1 cellular context compared by ENCODE assay signal in the genomic region with DNA sequence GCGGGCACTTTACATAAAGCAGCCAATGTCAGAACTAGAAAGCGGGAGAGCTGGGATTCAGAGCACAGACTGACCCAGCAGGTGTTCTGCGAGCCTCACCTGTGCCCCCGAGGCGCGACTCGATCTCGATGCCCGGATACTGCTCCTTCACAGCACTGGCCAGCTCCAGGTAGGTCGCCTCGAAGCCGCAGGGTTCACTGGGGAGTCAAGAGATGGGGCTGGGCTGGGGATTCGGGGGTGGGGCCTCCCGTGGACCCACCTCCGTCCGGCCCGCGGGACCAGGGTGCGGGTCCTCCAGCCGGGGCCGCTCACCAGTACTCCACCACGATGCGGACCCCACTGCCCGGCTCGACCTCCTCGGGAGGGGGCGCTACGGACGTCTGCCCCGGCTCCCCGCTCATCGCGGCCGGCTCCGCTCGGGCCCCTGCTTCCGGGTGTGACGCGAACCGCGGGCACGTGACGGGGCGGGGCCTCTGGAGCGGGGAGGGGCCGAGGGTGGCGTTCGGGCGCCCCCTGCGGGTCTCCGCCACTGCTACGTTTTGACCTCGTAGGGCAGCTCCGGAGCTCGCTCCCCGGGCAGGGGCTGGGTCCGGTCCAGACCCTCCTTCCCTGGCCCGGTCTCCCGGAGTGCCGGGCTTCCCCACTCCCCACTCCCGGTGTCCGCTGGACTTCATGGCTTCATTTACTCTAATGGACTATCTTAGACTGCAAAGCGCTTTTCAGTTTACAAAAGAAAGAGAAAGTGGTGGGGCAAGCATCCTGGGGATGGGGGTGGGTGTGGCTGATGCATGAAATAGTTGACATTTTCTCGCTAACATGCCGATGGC.
A peak's percentile ranks its signal among the peaks of the same experiment; 100 is the strongest.
TF ChIP-seq lines count a peak whose summit lies in the region.

MIEN1 (minus strand) TSS at position 438 of the 827 bp plus-strand sequence; CDS start at position 401, 37 bp downstream.

TF ChIP-seq in HepG2, 621 proteins besides CTCF, POLR2A, EP300 and RAD21 (continued from another document and continues in another):
- peak; percentile 59; the same call in 1 of the 2 replicates for TF ChIP-seq ZNF281 (CRISPR knock-in tag; IDR thresholded peaks at IDR 0.05; ENCODE audit: borderline replicate concordance)
- peak; percentile 95 for TF ChIP-seq IKZF4 (CRISPR knock-in tag; IDR thresholded peaks at IDR 0.05; ENCODE audit: borderline replicate concordance, low read depth, not compliant biosample characterization)
- no peak for TF ChIP-seq SOX6 (IDR thresholded peaks at IDR 0.05)
- peak; percentile 82 for TF ChIP-seq SOX6 (CRISPR knock-in tag; IDR thresholded peaks at IDR 0.05)
- no peak; the same call in 1 of the 2 replicates for TF ChIP-seq SIX4 (CRISPR knock-in tag; IDR thresholded peaks at IDR 0.05)
- TF ChIP-seq ZNF841 (CRISPR knock-in tag; IDR thresholded peaks at IDR 0.05; ENCODE audit: borderline replicate concordance), result no peak
- peak; percentile 97 for TF ChIP-seq SMAD1 (CRISPR knock-in tag; IDR thresholded peaks at IDR 0.05; ENCODE audit: borderline replicate concordance, low read depth)
- 0 out of 2 replicates have a peak, but pooled peaks have one; percentile 28 for TF ChIP-seq SMAD9 (CRISPR knock-in tag; IDR thresholded peaks at IDR 0.05)
- TF ChIP-seq ZNF83 (CRISPR knock-in tag; IDR thresholded peaks at IDR 0.05; ENCODE audit: borderline replicate concordance), result no peak
- no peak for TF ChIP-seq ZNF30 (CRISPR knock-in tag; IDR thresholded peaks at IDR 0.05)
- TF ChIP-seq CENPX (CRISPR knock-in tag; IDR thresholded peaks at IDR 0.05), result no peak
- TF ChIP-seq POLR2G (IDR thresholded peaks at IDR 0.05; ENCODE audit: low read depth, low read length), result peak; percentile 77
- peak; percentile 94 for TF ChIP-seq ELF4 (CRISPR knock-in tag; IDR thresholded peaks at IDR 0.05; ENCODE audit: borderline replicate concordance)
- no peak for TF ChIP-seq ZFP1 (CRISPR knock-in tag; IDR thresholded peaks at IDR 0.05)
- TF ChIP-seq DNMT3B (CRISPR knock-in tag; conservative IDR thresholded peaks at IDR 0.05), result no peak; the same call in 1 of the 2 replicates
- peak; percentile 75 for TF ChIP-seq ZBTB10 (CRISPR knock-in tag; IDR thresholded peaks at IDR 0.05; ENCODE audit: borderline replicate concordance)
- TF ChIP-seq ARID5B (CRISPR knock-in tag; IDR thresholded peaks at IDR 0.05), result peak; percentile 86
- TF ChIP-seq REPIN1 (CRISPR knock-in tag; IDR thresholded peaks at IDR 0.05; ENCODE audit: borderline replicate concordance, low read depth), result peak; percentile 90
- TF ChIP-seq ZNF629 (CRISPR knock-in tag; conservative IDR thresholded peaks at IDR 0.05), result no peak
- peak; percentile 94 for TF ChIP-seq CBX1 (IDR thresholded peaks at IDR 0.05; ENCODE audit: low read depth)
- TF ChIP-seq MAF1 (CRISPR knock-in tag; IDR thresholded peaks at IDR 0.05; ENCODE audit: borderline replicate concordance), result peak; percentile 83; the same call in 1 of the 2 replicates
- no peak for TF ChIP-seq RFX3 (CRISPR knock-in tag; IDR thresholded peaks at IDR 0.05)
- TF ChIP-seq ZNF768 (CRISPR knock-in tag; IDR thresholded peaks at IDR 0.05), result peak; percentile 83
- no peak for TF ChIP-seq MED8 (CRISPR knock-in tag; IDR thresholded peaks at IDR 0.05; ENCODE audit: insufficient replicate concordance)
- TF ChIP-seq DMAP1 (CRISPR knock-in tag; IDR thresholded peaks at IDR 0.05), result peak; percentile 72; the same call in 1 of the 2 replicates
- TF ChIP-seq ARNTL (CRISPR knock-in tag; IDR thresholded peaks at IDR 0.05), result peak; percentile 99
- peak; percentile 72; the same call in 1 of the 2 replicates for TF ChIP-seq ZNF772 (CRISPR knock-in tag; IDR thresholded peaks at IDR 0.05)
- TF ChIP-seq, protein P1, sequence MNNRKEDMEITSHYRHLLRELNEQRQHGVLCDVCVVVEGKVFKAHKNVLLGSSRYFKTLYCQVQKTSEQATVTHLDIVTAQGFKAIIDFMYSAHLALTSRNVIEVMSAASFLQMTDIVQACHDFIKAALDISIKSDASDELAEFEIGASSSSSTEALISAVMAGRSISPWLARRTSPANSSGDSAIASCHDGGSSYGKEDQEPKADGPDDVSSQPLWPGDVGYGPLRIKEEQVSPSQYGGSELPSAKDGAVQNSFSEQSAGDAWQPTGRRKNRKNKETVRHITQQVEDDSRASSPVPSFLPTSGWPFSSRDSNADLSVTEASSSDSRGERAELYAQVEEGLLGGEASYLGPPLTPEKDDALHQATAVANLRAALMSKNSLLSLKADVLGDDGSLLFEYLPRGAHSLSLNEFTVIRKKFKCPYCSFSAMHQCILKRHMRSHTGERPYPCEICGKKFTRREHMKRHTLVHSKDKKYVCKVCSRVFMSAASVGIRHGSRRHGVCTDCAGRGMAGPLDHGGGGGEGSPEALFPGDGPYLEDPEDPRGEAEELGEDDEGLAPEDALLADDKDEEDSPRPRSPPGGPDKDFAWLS (CRISPR knock-in tag; IDR thresholded peaks at IDR 0.05; ENCODE audit: borderline replicate concordance), result no peak
- peak; percentile 26; the same call in 1 of the 2 replicates for TF ChIP-seq CHD2 (IDR thresholded peaks at IDR 0.05; ENCODE audit: low read depth, low read length)
- peak; percentile 59; the same call in 1 of the 2 replicates for TF ChIP-seq SRY (CRISPR knock-in tag; IDR thresholded peaks at IDR 0.05)
- TF ChIP-seq PLRG1 (conservative IDR thresholded peaks at IDR 0.05), result no peak
- TF ChIP-seq HNRNPK (IDR thresholded peaks at IDR 0.05; ENCODE audit: low read depth, low read length, poor library complexity, severe bottlenecking), result peak; percentile 96
- peak; percentile 95 for TF ChIP-seq DZIP1 (CRISPR knock-in tag; IDR thresholded peaks at IDR 0.05)
- TF ChIP-seq, protein P2, sequence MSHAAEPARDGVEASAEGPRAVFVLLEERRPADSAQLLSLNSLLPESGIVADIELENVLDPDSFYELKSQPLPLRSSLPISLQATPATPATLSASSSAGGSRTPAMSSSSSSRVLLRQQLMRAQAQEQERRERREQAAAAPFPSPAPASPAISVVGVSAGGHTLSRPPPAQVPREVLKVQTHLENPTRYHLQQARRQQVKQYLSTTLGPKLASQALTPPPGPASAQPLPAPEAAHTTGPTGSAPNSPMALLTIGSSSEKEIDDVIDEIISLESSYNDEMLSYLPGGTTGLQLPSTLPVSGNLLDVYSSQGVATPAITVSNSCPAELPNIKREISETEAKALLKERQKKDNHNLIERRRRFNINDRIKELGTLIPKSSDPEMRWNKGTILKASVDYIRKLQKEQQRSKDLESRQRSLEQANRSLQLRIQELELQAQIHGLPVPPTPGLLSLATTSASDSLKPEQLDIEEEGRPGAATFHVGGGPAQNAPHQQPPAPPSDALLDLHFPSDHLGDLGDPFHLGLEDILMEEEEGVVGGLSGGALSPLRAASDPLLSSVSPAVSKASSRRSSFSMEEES (CRISPR knock-in tag; IDR thresholded peaks at IDR 0.05), result peak; percentile 94
- no peak for TF ChIP-seq ZNF775 (CRISPR knock-in tag; IDR thresholded peaks at IDR 0.05; ENCODE audit: borderline replicate concordance)
- no peak for TF ChIP-seq ZFP41 (CRISPR knock-in tag; IDR thresholded peaks at IDR 0.05; ENCODE audit: borderline replicate concordance)
- TF ChIP-seq JARID2 (CRISPR knock-in tag; IDR thresholded peaks at IDR 0.05; ENCODE audit: insufficient replicate concordance), result no peak
- TF ChIP-seq ZNF563 (CRISPR knock-in tag; IDR thresholded peaks at IDR 0.05), result peak; percentile 74
- no peak for TF ChIP-seq SMARCC2 (IDR thresholded peaks at IDR 0.05)
- TF ChIP-seq ZNF543 (CRISPR knock-in tag; IDR thresholded peaks at IDR 0.05), result no peak; the same call in 1 of the 2 replicates
- TF ChIP-seq ZNF7 (CRISPR knock-in tag; IDR thresholded peaks at IDR 0.05), result no peak
- no peak for TF ChIP-seq SRSF9 (IDR thresholded peaks at IDR 0.05; ENCODE audit: borderline replicate concordance, insufficient read depth, low read depth, low read length, poor library complexity, severe bottlenecking)
